In genomic region chr12:108637222-108637621, GRCh38 we compare ENCODE assay signal across 15 cellular contexts. TPM values are rescaled to one million over a fixed set of nuclear protein-coding genes. Genes with fewer than 3 reads are reported as not detected.
A peak's percentile ranks its signal among the peaks of the same experiment; 100 is the strongest.
DNase-seq lines count a peak whose midpoint lies in the region; ATAC-seq, FAIRE-seq and TF ChIP-seq lines count a peak whose summit lies in the region.
"Had no signal": no experiment of that assay in that cellular context is flagged by ENCODE, and none has a peak within 500 bp of the region (broad histone marks: within the 10 kb centered on the region; RNA-seq: fewer than 3 reads in every experiment).

No MANE protein-coding gene starts in this region.

- no peak for DNase-seq in GM06990 (ENCODE audit: extremely low read depth, insufficient read length)
- DNase-seq in activated T-helper 1 cell treated with anti-CD3 and anti-CD28 coated beads, Interleukin-12 subunit alpha, Interleukin-12 subunit beta, Interleukin-2, Interleukin-4 antibody, amounts not matched to agents 30 ng/mL and 10 ng/mL and 1 ng/mL, durations not matched to agents 14 hours and 24 hours and 36 hours (ENCODE audit: low spot score), result no peak
- no peak for DNase-seq in naive thymus-derived CD8-positive, alpha-beta T cell
- DNase-seq in GOT3 (lab: John Stamatoyannopoulos, UW), result no peak
- DNase-seq in RCC 7860 (ENCODE audit: low spot score), result no peak
- DNase-seq in NCI-H146 (lab: John Stamatoyannopoulos, UW), result no peak
- DNase-seq: activated CD4-positive, alpha-beta T cell treated with anti-CD3 and anti-CD28 coated beads, Interleukin-2, amount 50 U/mL, for 4 hours; mucosa of descending colon; right cardiac atrium had no signal

- POLR2A ChIA-PET in naive thymus-derived CD8-positive, alpha-beta T cell (lab: Charles Lee), result interaction anchor here (0.7 to 16.3 kb wide), 6 partner anchors 9 to 96 kb away, joined by 6 to 233 read pairs (median 58); partner anchors contain the start of genes ISCU and SART3

- no peak overlapping the region; the same call in 1 of the 2 replicates for H3K9ac ChIP-seq in HUES48 (ENCODE audit: low read depth, low read length)

- peak overlapping the region; percentile 26; the same call in 1 of the 2 replicates for H3K4me3 ChIP-seq in GM06990 (replicated peaks; ENCODE audit: low read depth, low read length)
- H3K4me3 ChIP-seq in HUES48 (ENCODE audit: low read depth, low read length), result no peak overlapping the region
- H3K4me3 ChIP-seq: K562, mucosa of descending colon, suprapubic skin had no signal

- peaks cover 41% of the 10 kb centered on the region for H3K4me1 Mint-ChIP-seq in activated T-helper 1 cell treated with anti-CD3 and anti-CD28 coated beads, Interleukin-12 subunit alpha, Interleukin-12 subunit beta, Interleukin-2, Interleukin-4 antibody, amounts not matched to agents 30 ng/mL and 10 ng/mL and 1 ng/mL, durations not matched to agents 14 hours and 24 hours and 36 hours (ENCODE audit: low read depth)
- H3K4me1 Mint-ChIP-seq in naive thymus-derived CD8-positive, alpha-beta T cell, result peaks cover 29 to 90% (median 55%) of the 10 kb centered on the region in 4 donors

- no peak for ATAC-seq in naive thymus-derived CD8-positive, alpha-beta T cell
- ATAC-seq in GM19324 (IDR thresholded peaks at IDR 0.05; ENCODE audit: low FRiP score, unreplicated experiment), result no peak
- ATAC-seq: HCT116, K562, mucosa of descending colon, right cardiac atrium had no signal

- peak overlapping the region; percentile 14 for H3K27ac Mint-ChIP-seq in activated T-helper 1 cell treated with anti-CD3 and anti-CD28 coated beads, Interleukin-12 subunit alpha, Interleukin-12 subunit beta, Interleukin-2, Interleukin-4 antibody, amounts not matched to agents 30 ng/mL and 10 ng/mL and 1 ng/mL, durations not matched to agents 14 hours and 24 hours and 36 hours
- peak overlapping the region in 9 of 10 donors; percentile 2 to 100 (median 75) for H3K27ac Mint-ChIP-seq in naive thymus-derived CD8-positive, alpha-beta T cell
- H3K27ac Mint-ChIP-seq: activated naive CD8-positive, alpha-beta T cell had no signal

- intact Hi-C loops in activated T-helper 1 cell treated with anti-CD3 and anti-CD28 coated beads, Interleukin-12 subunit alpha, Interleukin-12 subunit beta, Interleukin-2, Interleukin-4 antibody, amounts not matched to agents 30 ng/mL and 10 ng/mL and 1 ng/mL, durations not matched to agents 14 hours and 24 hours and 36 hours (cut with micrococcal nuclease), result no loop called here

- H3K4me1 ChIP-seq in HUES48 (ENCODE audit: control insufficient read depth, insufficient read depth, low read length), result peaks cover 42% of the 10 kb centered on the region

- no peaks in the 10 kb centered on the region for H3K27me3 ChIP-seq in GM06990 (replicated peaks; ENCODE audit: control insufficient read depth, insufficient read depth, low read length)
- no peaks in the 10 kb centered on the region for H3K27me3 ChIP-seq in HUES48 (ENCODE audit: control insufficient read depth, insufficient read depth, low read length)

- H3K36me3 ChIP-seq in GM06990 (ENCODE audit: control insufficient read depth, insufficient read depth, low read length), result no peaks in the 10 kb centered on the region; the same call in 1 of the 2 replicates
- no peaks in the 10 kb centered on the region for H3K36me3 ChIP-seq in HUES48 (ENCODE audit: control insufficient read depth, insufficient read depth, low read length)
- H3K36me3 ChIP-seq: suprapubic skin had no signal

- H3K27ac ChIP-seq in HUES48 (ENCODE audit: low read depth, low read length), result peak overlapping the region; percentile 96

- H3K9me3 Mint-ChIP-seq in activated T-helper 1 cell treated with anti-CD3 and anti-CD28 coated beads, Interleukin-12 subunit alpha, Interleukin-12 subunit beta, Interleukin-2, Interleukin-4 antibody, amounts not matched to agents 30 ng/mL and 10 ng/mL and 1 ng/mL, durations not matched to agents 14 hours and 24 hours and 36 hours, result no peaks in the 10 kb centered on the region
- H3K9me3 Mint-ChIP-seq in naive thymus-derived CD8-positive, alpha-beta T cell, result no peaks in the 10 kb centered on the region

- no peaks in the 10 kb centered on the region for H3K27me3 Mint-ChIP-seq in activated T-helper 1 cell treated with anti-CD3 and anti-CD28 coated beads, Interleukin-12 subunit alpha, Interleukin-12 subunit beta, Interleukin-2, Interleukin-4 antibody, amounts not matched to agents 30 ng/mL and 10 ng/mL and 1 ng/mL, durations not matched to agents 14 hours and 24 hours and 36 hours (ENCODE audit: insufficient read depth)
- H3K27me3 Mint-ChIP-seq in naive thymus-derived CD8-positive, alpha-beta T cell, result no peaks in the 10 kb centered on the region
- H3K27me3 Mint-ChIP-seq: activated naive CD8-positive, alpha-beta T cell had no signal

- TF ChIP-seq CTCF in GM06990 (IDR thresholded peaks at IDR 0.05; ENCODE audit: insufficient read depth, low read length, poor library complexity, severe bottlenecking), result no peak

- FAIRE-seq in RCC 7860 (lab: Jason Lieb, UNC), result no peak
- FAIRE-seq: K562 had no signal

- no peaks in the 10 kb centered on the region for H3K9me3 ChIP-seq in HUES48 (ENCODE audit: control insufficient read depth, insufficient read depth, low read length)
- H3K9me3 ChIP-seq: mucosa of descending colon, suprapubic skin had no signal

- H3K36me3 Mint-ChIP-seq in activated T-helper 1 cell treated with anti-CD3 and anti-CD28 coated beads, Interleukin-12 subunit alpha, Interleukin-12 subunit beta, Interleukin-2, Interleukin-4 antibody, amounts not matched to agents 30 ng/mL and 10 ng/mL and 1 ng/mL, durations not matched to agents 14 hours and 24 hours and 36 hours (ENCODE audit: low read depth), result peaks cover 2% of the 10 kb centered on the region
- H3K36me3 Mint-ChIP-seq in naive thymus-derived CD8-positive, alpha-beta T cell, result peaks cover 0 to under 1% (median 0%) of the 10 kb centered on the region in 3 donors
- H3K36me3 Mint-ChIP-seq: activated naive CD8-positive, alpha-beta T cell had no signal

- H3K4me3 Mint-ChIP-seq in activated T-helper 1 cell treated with anti-CD3 and anti-CD28 coated beads, Interleukin-12 subunit alpha, Interleukin-12 subunit beta, Interleukin-2, Interleukin-4 antibody, amounts not matched to agents 30 ng/mL and 10 ng/mL and 1 ng/mL, durations not matched to agents 14 hours and 24 hours and 36 hours, result no peak overlapping the region
- H3K4me3 Mint-ChIP-seq in naive thymus-derived CD8-positive, alpha-beta T cell, result peak overlapping the region in 7 of 10 donors; percentile 9 to 73 (median 30)
- H3K4me3 Mint-ChIP-seq: activated naive CD8-positive, alpha-beta T cell had no signal

RNA-seq across cellular contexts. Expression of gene SELPLG, which starts 3.5 kb away (rescaled TPM):
- 51.9 and 53.5 TPM in 2 replicates for total RNA-seq in activated T-helper 1 cell treated with anti-CD3 and anti-CD28 coated beads, Interleukin-12 subunit alpha, Interleukin-12 subunit beta, Interleukin-2, Interleukin-4 antibody, amounts not matched to agents 30 ng/mL and 10 ng/mL and 1 ng/mL, durations not matched to agents 14 hours and 24 hours and 36 hours
- total RNA-seq in naive thymus-derived CD8-positive, alpha-beta T cell, result 100 to 1,000 TPM; 157 to 163 TPM
- 100 to 1,000 TPM; 453 to 720 (median 520) TPM for polyA plus RNA-seq in naive thymus-derived CD8-positive, alpha-beta T cell

RNA-seq across cellular contexts. Expression of gene TMEM119, which starts 39.3 kb away (rescaled TPM):
- 0.12 TPM in 1 of 2 replicates, not detected in the other for total RNA-seq in activated T-helper 1 cell treated with anti-CD3 and anti-CD28 coated beads, Interleukin-12 subunit alpha, Interleukin-12 subunit beta, Interleukin-2, Interleukin-4 antibody, amounts not matched to agents 30 ng/mL and 10 ng/mL and 1 ng/mL, durations not matched to agents 14 hours and 24 hours and 36 hours
- total RNA-seq in naive thymus-derived CD8-positive, alpha-beta T cell, result under 1 TPM; 0.26 to 0.77 TPM
- polyA plus RNA-seq in naive thymus-derived CD8-positive, alpha-beta T cell, result under 1 TPM in 2 of 3 donors, not detected in 1; 0.06 to 0.21 TPM
- polyA plus RNA-seq: K562 had no signal
